Comparison of ENCODE assay signal across 8 cellular contexts in genomic region chr12:47797432-47797831, GRCh38. TPM values are rescaled to one million over a fixed set of nuclear protein-coding genes. Genes with fewer than 3 reads are reported as not detected.
DNase-seq lines count a peak whose midpoint lies in the region; ATAC-seq, FAIRE-seq and TF ChIP-seq lines count a peak whose summit lies in the region.

No MANE protein-coding gene starts in this region.

- no peak overlapping the region for H3K4me3 ChIP-seq in dorsolateral prefrontal cortex

- TF ChIP-seq CTCF in 22Rv1 (IDR thresholded peaks at IDR 0.05), result peak; percentile 42
- peak in 54 of 56 donors; percentile 36 to 74 (median 60) for TF ChIP-seq CTCF in dorsolateral prefrontal cortex (IDR thresholded peaks at IDR 0.05 in 54 of 56, conservative IDR thresholded peaks at IDR 0.05 in 2 of 56; ENCODE audit: low read depth in 1 of 56, partially characterized antibody in 56 of 56)

- peak; percentile 71 for FAIRE-seq in GM12892 (lab: Jason Lieb, UNC)

- no peak for ATAC-seq in GM18505 (IDR thresholded peaks at IDR 0.05; ENCODE audit: unreplicated experiment)

- H3K27ac ChIP-seq in 22Rv1 (no peak overlapping the region), dorsolateral prefrontal cortex (peak overlapping the region in 4 of 59 donors; percentile 4 to 56 (median 16))

- H3K27me3 ChIP-seq in dorsolateral prefrontal cortex, result no peaks in the 10 kb centered on the region

- DNase-seq in GM12892 (ENCODE audit: insufficient read length), result peak; percentile 87
- DNase-seq in NCI-H69 (lab: John Stamatoyannopoulos, UW), result peak; percentile 70
- DNase-seq in dorsolateral prefrontal cortex, result peak in 4 of 10 donors; percentile 52 to 75 (median 58)
- DNase-seq in retina, result peak; percentile 32
- DNase-seq in NCI-H187 (lab: John Stamatoyannopoulos, UW), result no peak
- no peak for DNase-seq in epidermal melanocyte (ENCODE audit: insufficient read length, low spot score)

- intact Hi-C loops in dorsolateral prefrontal cortex (cut with DNase I), result loop anchor here (1.0 to 10.0 kb wide), 4 partner anchors 40 to 387 kb away; partner anchors contain the start of gene CCDC184 (in 1 of the 2)

- TF ChIP-seq POLR2A in GM12892 (IDR thresholded peaks at IDR 0.05; ENCODE audit: low read depth, low read length), result no peak
- no peak for TF ChIP-seq POLR2A in GM18505 (IDR thresholded peaks at IDR 0.05; ENCODE audit: borderline replicate concordance, extremely low read depth, insufficient read depth, insufficient read length)

RNA-seq across cellular contexts. Expression of gene HDAC7, which starts 22.3 kb away (rescaled TPM):
- 29.1 TPM for polyA plus RNA-seq in GM12892 (2012; ENCODE audit: missing spikeins)
- 10 to 100 TPM; 25.9 to 77.6 (median 46.8) TPM for total RNA-seq in dorsolateral prefrontal cortex

RNA-seq across cellular contexts. Expression of gene SLC48A1, which starts 24.4 kb away (rescaled TPM):
- polyA plus RNA-seq in GM12892 (2012; ENCODE audit: missing spikeins), result 2.1 TPM
- total RNA-seq in dorsolateral prefrontal cortex, result 100 to 1,000 TPM in 84 of 120 experiments, 10 to 100 TPM in 36; 71.9 to 264 (median 114) TPM

RNA-seq across cellular contexts. Expression of gene RAPGEF3, which starts 38.8 kb away (rescaled TPM):
- polyA plus RNA-seq in GM12892 (2012; ENCODE audit: missing spikeins), result 0.59 TPM
- total RNA-seq in dorsolateral prefrontal cortex, result 100 to 1,000 TPM in 51 of 120 experiments, 10 to 100 TPM in 69; 33.3 to 206 (median 93.7) TPM

Comparison
In these comparisons a context has a peak if more than half of its experiments do, and no peak if none do; other contexts are left out.
1. DNase-seq: peak in GM12892 (single experiment), NCI-H69 (single experiment) and retina (single experiment); none in NCI-H187 (0 of 2) and epidermal melanocyte (single experiment).